In genomic region chr1:183989078-183989577, GRCh38 we compare ENCODE assay signal across 9 cellular contexts. TPM values are rescaled to one million over a fixed set of nuclear protein-coding genes. Genes with fewer than 3 reads are reported as not detected.
DNase-seq lines count a peak whose midpoint lies in the region; ATAC-seq and TF ChIP-seq lines count a peak whose summit lies in the region.
"Had no signal": no experiment of that assay in that cellular context is flagged by ENCODE, and none has a peak within 500 bp of the region (broad histone marks: within the 10 kb centered on the region; RNA-seq: fewer than 3 reads in every experiment).

No MANE protein-coding gene starts in this region.

- peaks cover 3% of the 10 kb centered on the region for H3K27me3 ChIP-seq in foreskin keratinocyte

- peak; percentile 40 to 48 for DNase-seq in activated CD4-positive, alpha-beta T cell treated with anti-CD3 and anti-CD28 coated beads, Interleukin-2, amount 50 U/mL, for 48 hours
- DNase-seq in activated CD4-positive, alpha-beta T cell treated with anti-CD3 and anti-CD28 coated beads, Interleukin-2, amount 50 U/mL, for 1 hour = no peak
- DNase-seq in RKO (ENCODE audit: low spot score) = peak; percentile 12
- DNase-seq in foreskin keratinocyte = peak; percentile 15 to 49
- DNase-seq in stimulated activated CD4-positive, alpha-beta T cell treated with anti-CD3 and anti-CD28 coated beads, Interleukin-4, amount 100 ng/mL, for 48 hours (ENCODE audit: low read depth in 2 of 2) = peak; percentile 4 to 34
- no peak for DNase-seq in NCI-H1436 (lab: John Stamatoyannopoulos, UW)
- DNase-seq in UCSD-AML1 (lab: John Stamatoyannopoulos, UW; ENCODE audit: unreplicated experiment) = no peak
- DNase-seq: CD4-positive, CD25-positive, alpha-beta regulatory T cell had no signal

- no peak overlapping the region for H3K27ac ChIP-seq in foreskin keratinocyte

- no peak for TF ChIP-seq CTCF in foreskin keratinocyte (conservative IDR thresholded peaks at IDR 0.05)

- H3K4me1 ChIP-seq in foreskin keratinocyte = no peaks in the 10 kb centered on the region

- ATAC-seq in HG02678 (IDR thresholded peaks at IDR 0.05; ENCODE audit: unreplicated experiment) (peak; percentile 92), foreskin keratinocyte (peak; percentile 35)

RNA-seq across cellular contexts. Expression of gene COLGALT2, which starts 48.4 kb away (rescaled TPM):
- total RNA-seq in foreskin keratinocyte = 0.04 TPM in 1 of 2 replicates, not detected in the other
- 0.01 TPM in 2 replicates for polyA plus RNA-seq in foreskin keratinocyte

Comparison
In these comparisons a context has a peak if more than half of its experiments do, and no peak if none do; other contexts are left out.
1. DNase-seq: peak in activated CD4-positive, alpha-beta T cell treated with anti-CD3 and anti-CD28 coated beads, Interleukin-2, amount 50 U/mL, for 48 hours (2 of 2), RKO (single experiment), foreskin keratinocyte (2 of 2) and stimulated activated CD4-positive, alpha-beta T cell treated with anti-CD3 and anti-CD28 coated beads, Interleukin-4, amount 100 ng/mL, for 48 hours (2 of 2); none in activated CD4-positive, alpha-beta T cell treated with anti-CD3 and anti-CD28 coated beads, Interleukin-2, amount 50 U/mL, for 1 hour (single experiment), NCI-H1436 (single experiment) and UCSD-AML1 (single experiment).